Comparison of ENCODE assay signal across 8 cellular contexts in genomic region chr6:32971581-32972352, GRCh38. TPM values are rescaled to one million over a fixed set of nuclear protein-coding genes. Genes with fewer than 3 reads are reported as not detected.
DNase-seq lines count a peak whose midpoint lies in the region; ATAC-seq, FAIRE-seq and TF ChIP-seq lines count a peak whose summit lies in the region.

No MANE protein-coding gene starts in this region.

- H3K9ac ChIP-seq in parathyroid adenoma = peak overlapping the region; percentile 84

- 0 to 1% (median 0%) methylated on average over 57 to 58 of the region's 58 CpGs for WGBS in adipose tissue, 3 donors
- WGBS in tibial nerve, 2 donors = 1% methylated on average over 51 to 58 of the region's 58 CpGs

- H3K4me1 ChIP-seq in cardiac muscle cell (ENCODE audit: low read depth) (peaks cover 17% of the 10 kb centered on the region), parathyroid adenoma (peaks cover 17% of the 10 kb centered on the region), tibial nerve (peaks cover 3 to 36% (median 31%) of the 10 kb centered on the region in 4 donors)

- H3K4me2 ChIP-seq in parathyroid adenoma (ENCODE audit: low read length) = peak overlapping the region; percentile 100

- ATAC-seq in HG02840 (IDR thresholded peaks at IDR 0.05; ENCODE audit: low FRiP score, unreplicated experiment) = peak; percentile 44

- peak; percentile 92 for FAIRE-seq in GM12892 (lab: Jason Lieb, UNC)

- H3K9me3 ChIP-seq in cardiac muscle cell (ENCODE audit: low read depth) (no peaks in the 10 kb centered on the region), parathyroid adenoma (ENCODE audit: control insufficient read depth, low read length) (no peaks in the 10 kb centered on the region), tibial nerve (no peaks in the 10 kb centered on the region)

- peak; percentile 77 for DNase-seq in GM12892 (ENCODE audit: insufficient read length)
- peak; percentile 99 for DNase-seq in NCI-H1436 (lab: John Stamatoyannopoulos, UW)
- peak; percentile 98 for DNase-seq in SW480 (ENCODE audit: low spot score)
- DNase-seq in cardiac muscle cell (ENCODE audit: low read depth in 1 of 2, low spot score in 1 of 2) = peak; percentile 99 to 100
- DNase-seq in tibial nerve (ENCODE audit: low spot score in 2 of 2) = peak; percentile 99

- TF ChIP-seq EP300 in tibial nerve (IDR thresholded peaks at IDR 0.05) = peak; percentile 59 to 99

- TF ChIP-seq CTCF in cardiac muscle cell (IDR thresholded peaks at IDR 0.05; ENCODE audit: low read depth, low read length) = no peak
- peak; percentile 8 for TF ChIP-seq CTCF in parathyroid adenoma (IDR thresholded peaks at IDR 0.05)
- TF ChIP-seq CTCF in tibial nerve (IDR thresholded peaks at IDR 0.05) = peak in 2 of 5 experiments; percentile 15 to 44

- H3K79me2 ChIP-seq in parathyroid adenoma = peaks cover 34% of the 10 kb centered on the region

- H3K4me3 ChIP-seq in cardiac muscle cell (peak overlapping the region; percentile 96), parathyroid adenoma (ENCODE audit: low read depth, low read length) (peak overlapping the region; percentile 99), tibial nerve (peak overlapping the region; percentile 61 to 93 (median 72))

- H3K36me3 ChIP-seq in cardiac muscle cell (peaks cover 24% of the 10 kb centered on the region), parathyroid adenoma (ENCODE audit: control insufficient read depth, insufficient read depth, low read length) (no peaks in the 10 kb centered on the region), tibial nerve (peaks cover 4 to 33% (median 21%) of the 10 kb centered on the region in 3 donors)

- peak; percentile 99 for TF ChIP-seq POLR2A in GM12892 (IDR thresholded peaks at IDR 0.05; ENCODE audit: low read depth, low read length)
- TF ChIP-seq POLR2A in tibial nerve (IDR thresholded peaks at IDR 0.05) = peak; percentile 96 to 99

- H2AFZ ChIP-seq in parathyroid adenoma = peak overlapping the region; percentile 59

- peak overlapping the region; percentile 100 for H3K27ac ChIP-seq in adipose tissue (ENCODE audit: low read depth, low read length)
- peak overlapping the region; percentile 99 for H3K27ac ChIP-seq in cardiac muscle cell
- peak overlapping the region; percentile 97 for H3K27ac ChIP-seq in parathyroid adenoma
- H3K27ac ChIP-seq in tibial nerve = peak overlapping the region; percentile 99 to 100 (median 100)

- H3K27me3 ChIP-seq in cardiac muscle cell (no peaks in the 10 kb centered on the region), parathyroid adenoma (ENCODE audit: control insufficient read depth, insufficient read depth, low read length) (no peaks in the 10 kb centered on the region), tibial nerve (no peaks in the 10 kb centered on the region)

RNA-seq across cellular contexts. Expression of gene BRD2, which starts 3.4 kb away (rescaled TPM):
- polyA plus RNA-seq in GM12892 (2012; ENCODE audit: missing spikeins) = 187 TPM
- polyA plus RNA-seq in adipose tissue (100 to 1,000 TPM in 2 of 3 donors, 10 to 100 TPM in 1; 83.9 to 118 (median 116) TPM), cardiac muscle cell (137 and 166 TPM in 2 replicates)
- total RNA-seq in cardiac muscle cell (167 and 232 TPM in 2 replicates), tibial nerve (100 to 1,000 TPM; 130 to 150 (median 136) TPM)

RNA-seq across cellular contexts. Expression of gene HLA-DMA, which starts 18.9 kb away (rescaled TPM):
- polyA plus RNA-seq in GM12892 (2012; ENCODE audit: missing spikeins) = 301 TPM
- 10 to 100 TPM; 14.2 to 70.0 (median 55.4) TPM for polyA plus RNA-seq in adipose tissue
- 1.8 and 2.9 TPM in 2 replicates for total RNA-seq in cardiac muscle cell
- 3.7 and 6.9 TPM in 2 replicates for polyA plus RNA-seq in cardiac muscle cell
- 10 to 100 TPM; 28.8 to 85.2 (median 34.9) TPM for total RNA-seq in tibial nerve

RNA-seq across cellular contexts. Expression of gene HLA-DMB, which starts 30.9 kb away (rescaled TPM):
- 251 TPM for polyA plus RNA-seq in GM12892 (2012; ENCODE audit: missing spikeins)
- 10 to 100 TPM in 2 of 3 donors, 1 to 10 TPM in 1; 4.3 to 19.0 (median 18.8) TPM for polyA plus RNA-seq in adipose tissue
- not detected in 2 replicates for total RNA-seq in cardiac muscle cell
- not detected in 2 replicates for polyA plus RNA-seq in cardiac muscle cell
- total RNA-seq in tibial nerve = 10 to 100 TPM; 15.7 to 85.0 (median 25.5) TPM

RNA-seq across cellular contexts. Expression of gene HLA-DOA, which starts 37.6 kb away (rescaled TPM):
- 84.4 TPM for polyA plus RNA-seq in GM12892 (2012; ENCODE audit: missing spikeins)
- 1 to 10 TPM; 1.5 to 3.3 (median 1.6) TPM for polyA plus RNA-seq in adipose tissue
- 0.25 and 0.74 TPM in 2 replicates for total RNA-seq in cardiac muscle cell
- 0.57 TPM in 1 of 2 replicates, not detected in the other for polyA plus RNA-seq in cardiac muscle cell
- 10 to 100 TPM in 1 of 4 donors, 1 to 10 TPM in 3; 3.0 to 17.7 (median 8.4) TPM for total RNA-seq in tibial nerve

Comparison
In these comparisons a context has a peak if more than half of its experiments do, and no peak if none do; other contexts are left out.
1. Peak in every context shown above with its lines: DNase-seq, ATAC-seq, H3K4me3 ChIP-seq and H3K27ac ChIP-seq.
2. RNA of gene HLA-DMB, which starts 30.9 kb away (total RNA-seq): 15.7 to 85.0 TPM in tibial nerve; not detected in cardiac muscle cell; every median in the first group is over 10 times any median in the second.